ENCODE assay signal across 19 cellular contexts in genomic region chr6:14401181-14401745, GRCh38.
"Had no signal": no experiment of that assay in that cellular context is flagged by ENCODE, and none has a peak within 500 bp of the region (broad histone marks: within the 10 kb centered on the region; RNA-seq: fewer than 3 reads in every experiment).

No MANE protein-coding gene starts in this region.

- H3K4me3 ChIP-seq: colonic mucosa, esophagus squamous epithelium, left lung, prostate gland, sigmoid colon, SK-N-MC, upper lobe of right lung had no signal

- ATAC-seq: foreskin keratinocyte; left lung; stimulated activated naive CD8-positive, alpha-beta T cell treated with anti-CD3 and anti-CD28 coated beads, Interleukin-15, amount 100 ng/mL, for 72 hours; T-cell; upper lobe of right lung had no signal

- H3K4me1 ChIP-seq: colonic mucosa, esophagus squamous epithelium, foreskin keratinocyte, left lung, prostate gland, sigmoid colon, upper lobe of right lung had no signal

- H3K9me3 ChIP-seq: colonic mucosa, esophagus squamous epithelium, left lung, prostate gland, sigmoid colon, upper lobe of right lung had no signal

- H3K27ac ChIP-seq: colonic mucosa, esophagus squamous epithelium, foreskin keratinocyte, left lung, prostate gland, sigmoid colon, SK-N-MC, upper lobe of right lung had no signal

- H3K27me3 ChIP-seq: colonic mucosa, esophagus squamous epithelium, foreskin keratinocyte, left lung, sigmoid colon, upper lobe of right lung had no signal

- DNase-seq: activated CD4-positive, alpha-beta T cell treated with anti-CD3 and anti-CD28 coated beads, Interleukin-2, amount 50 U/mL, for 1 hour; activated naive CD4-positive, alpha-beta T cell treated with Interleukin-2 at 50 U/mL for 16 hours; activated T-cell treated with anti-CD3 and anti-CD28 coated beads for 4 hours; central memory CD4-positive, alpha-beta T cell; colonic mucosa; effector CD4-positive, alpha-beta T cell; esophagus squamous epithelium; foreskin keratinocyte; glutamatergic neuron; left lung; nephron progenitor cell; sigmoid colon; stimulated activated CD4-positive, alpha-beta T cell treated with anti-CD3 and anti-CD28 coated beads, Interleukin-1b, Interleukin-23, amount 100 ng/mL, for 48 hours; stimulated activated naive CD8-positive, alpha-beta T cell treated with anti-CD3 and anti-CD28 coated beads, Interleukin-15, amount 100 ng/mL, for 72 hours; T-cell; T-helper 9 cell; upper lobe of right lung had no signal

- H3K36me3 ChIP-seq: colonic mucosa, esophagus squamous epithelium, left lung, prostate gland, sigmoid colon, upper lobe of right lung had no signal
